31 cellular contexts compared by ENCODE assay signal in genomic region chrX:95974885-95975284, GRCh38.
"Had no signal": no experiment of that assay in that cellular context is flagged by ENCODE, and none has a peak within 500 bp of the region (broad histone marks: within the 10 kb centered on the region; RNA-seq: fewer than 3 reads in every experiment).

No MANE protein-coding gene starts in this region.

- H3K4me3 ChIP-seq: ascending aorta, breast epithelium, coronary artery, dorsolateral prefrontal cortex, gastrocnemius medialis, heart left ventricle had no signal

- H3K4me1 ChIP-seq: ascending aorta, breast epithelium, gastrocnemius medialis, heart left ventricle had no signal

- H3K4me3 Mint-ChIP-seq: activated CD4-positive, alpha-beta memory T cell treated with anti-CD3 and anti-CD28 coated beads, Interleukin-2, amount 10 ng/mL, durations not matched to agents 7 days and 5 days; activated CD4-positive, alpha-beta T cell treated with anti-CD3 and anti-CD28 coated beads, Interleukin-2, amount 10 ng/mL, durations not matched to agents 7 days and 5 days; activated naive CD4-positive, alpha-beta T cell treated with anti-CD3 and anti-CD28 coated beads, Interleukin-2, amount 10 ng/mL, durations not matched to agents 7 days and 5 days; activated naive CD8-positive, alpha-beta T cell treated with anti-CD3 and anti-CD28 coated beads, Interleukin-2, amount 10 ng/mL, durations not matched to agents 7 days and 5 days; activated T-cell treated with anti-CD3 and anti-CD28 coated beads, Interleukin-2, amount 50 U/mL, for 24 hours; activated T-cell treated with anti-CD3 and anti-CD28 coated beads, Interleukin-2, amount 50 U/mL, for 72 hours; brain; central memory CD8-positive, alpha-beta T cell; dendritic cell treated with granulocyte-macrophage colony-stimulating factor and Interleukin-4, amounts not matched to agents 40 ng/mL and 50 ng/mL, for 4 days; endodermal cell; WTC11 had no signal

- DNase-seq: activated CD4-positive, alpha-beta memory T cell treated with anti-CD3 and anti-CD28 coated beads, Interleukin-2, amount 10 ng/mL, durations not matched to agents 7 days and 5 days; activated CD4-positive, alpha-beta T cell treated with anti-CD3 and anti-CD28 coated beads for 1 hour; activated CD4-positive, alpha-beta T cell treated with anti-CD3 and anti-CD28 coated beads for 4 hours; activated CD4-positive, alpha-beta T cell treated with anti-CD3 and anti-CD28 coated beads, Interleukin-2, amount 10 ng/mL, durations not matched to agents 7 days and 5 days; activated CD4-positive, alpha-beta T cell treated with anti-CD3 and anti-CD28 coated beads, Interleukin-2, amount 50 U/mL, for 4 hours; activated CD8-positive, alpha-beta memory T cell treated with anti-CD3 and anti-CD28 coated beads, Interleukin-2, amount 50 U/mL, for 48 hours; activated gamma-delta T cell; activated naive CD4-positive, alpha-beta T cell; activated naive CD4-positive, alpha-beta T cell treated with anti-CD3 and anti-CD28 coated beads, Interleukin-2, amount 10 ng/mL, durations not matched to agents 7 days and 5 days; activated naive CD8-positive, alpha-beta T cell treated with anti-CD3 and anti-CD28 coated beads, Interleukin-2, amount 10 ng/mL, durations not matched to agents 7 days and 5 days; activated T-cell treated with anti-CD3 and anti-CD28 coated beads for 4 hours; activated T-cell treated with anti-CD3 and anti-CD28 coated beads, Interleukin-2, amount 50 U/mL, for 24 hours; activated T-cell treated with anti-CD3 and anti-CD28 coated beads, Interleukin-2, amount 50 U/mL, for 72 hours; dorsolateral prefrontal cortex; effector memory CD4-positive, alpha-beta T cell; endodermal cell; foreskin fibroblast; gastrocnemius medialis; glutamatergic neuron; heart left ventricle; T-helper 2 cell had no signal

- ATAC-seq: activated naive CD4-positive, alpha-beta T cell treated with anti-CD3 and anti-CD28 coated beads, Interleukin-2, amount 50 U/mL, for 72 hours; activated T-cell treated with anti-CD3 and anti-CD28 coated beads, Interleukin-2, amount 50 U/mL, for 72 hours; gastrocnemius medialis; heart left ventricle; WTC11 had no signal

- H3K36me3 ChIP-seq: ascending aorta, breast epithelium, gastrocnemius medialis, heart left ventricle had no signal

- H3K27me3 ChIP-seq: ascending aorta had no signal

- H3K27ac ChIP-seq: ascending aorta, breast epithelium, coronary artery, dorsolateral prefrontal cortex, epithelial cell of prostate, gastrocnemius medialis, heart left ventricle, VCaP had no signal

- H3K36me3 Mint-ChIP-seq: activated naive CD4-positive, alpha-beta T cell treated with anti-CD3 and anti-CD28 coated beads, Interleukin-2, amount 10 ng/mL, durations not matched to agents 7 days and 5 days; activated naive CD4-positive, alpha-beta T cell treated with anti-CD3 and anti-CD28 coated beads, Interleukin-2, amount 50 U/mL, for 72 hours; activated naive CD8-positive, alpha-beta T cell treated with anti-CD3 and anti-CD28 coated beads, Interleukin-2, amount 10 ng/mL, durations not matched to agents 7 days and 5 days; brain; WTC11 had no signal

- H3K9me3 ChIP-seq: breast epithelium, gastrocnemius medialis had no signal

- H3K4me1 Mint-ChIP-seq: activated CD4-positive, alpha-beta memory T cell treated with anti-CD3 and anti-CD28 coated beads, Interleukin-2, amount 10 ng/mL, durations not matched to agents 7 days and 5 days; activated CD4-positive, alpha-beta T cell treated with anti-CD3 and anti-CD28 coated beads, Interleukin-2, amount 10 ng/mL, durations not matched to agents 7 days and 5 days; activated naive CD4-positive, alpha-beta T cell treated with anti-CD3 and anti-CD28 coated beads, Interleukin-2, amount 10 ng/mL, durations not matched to agents 7 days and 5 days; activated naive CD8-positive, alpha-beta T cell treated with anti-CD3 and anti-CD28 coated beads, Interleukin-2, amount 10 ng/mL, durations not matched to agents 7 days and 5 days; brain; central memory CD8-positive, alpha-beta T cell; endodermal cell; WTC11 had no signal

- H3K9me3 Mint-ChIP-seq: activated CD4-positive, alpha-beta memory T cell treated with anti-CD3 and anti-CD28 coated beads, Interleukin-2, amount 10 ng/mL, durations not matched to agents 7 days and 5 days; activated CD4-positive, alpha-beta T cell treated with anti-CD3 and anti-CD28 coated beads, Interleukin-2, amount 10 ng/mL, durations not matched to agents 7 days and 5 days; activated naive CD8-positive, alpha-beta T cell treated with anti-CD3 and anti-CD28 coated beads, Interleukin-2, amount 10 ng/mL, durations not matched to agents 7 days and 5 days; activated T-cell treated with anti-CD3 and anti-CD28 coated beads, Interleukin-2, amount 50 U/mL, for 24 hours; endodermal cell had no signal

- H3K27ac Mint-ChIP-seq: activated CD4-positive, alpha-beta memory T cell treated with anti-CD3 and anti-CD28 coated beads, Interleukin-2, amount 10 ng/mL, durations not matched to agents 7 days and 5 days; activated CD4-positive, alpha-beta T cell treated with anti-CD3 and anti-CD28 coated beads, Interleukin-2, amount 10 ng/mL, durations not matched to agents 7 days and 5 days; activated naive CD4-positive, alpha-beta T cell treated with anti-CD3 and anti-CD28 coated beads, Interleukin-2, amount 10 ng/mL, durations not matched to agents 7 days and 5 days; activated naive CD4-positive, alpha-beta T cell treated with anti-CD3 and anti-CD28 coated beads, Interleukin-2, amount 50 U/mL, for 72 hours; activated naive CD8-positive, alpha-beta T cell treated with anti-CD3 and anti-CD28 coated beads, Interleukin-2, amount 10 ng/mL, durations not matched to agents 7 days and 5 days; activated T-cell treated with anti-CD3 and anti-CD28 coated beads, Interleukin-2, amount 50 U/mL, for 24 hours; activated T-cell treated with anti-CD3 and anti-CD28 coated beads, Interleukin-2, amount 50 U/mL, for 72 hours; brain; dendritic cell treated with granulocyte-macrophage colony-stimulating factor and Interleukin-4, amounts not matched to agents 40 ng/mL and 50 ng/mL, for 4 days; endodermal cell; WTC11 had no signal

- H3K27me3 Mint-ChIP-seq: activated CD4-positive, alpha-beta memory T cell treated with anti-CD3 and anti-CD28 coated beads, Interleukin-2, amount 10 ng/mL, durations not matched to agents 7 days and 5 days; activated CD4-positive, alpha-beta T cell treated with anti-CD3 and anti-CD28 coated beads, Interleukin-2, amount 10 ng/mL, durations not matched to agents 7 days and 5 days; activated naive CD4-positive, alpha-beta T cell treated with anti-CD3 and anti-CD28 coated beads, Interleukin-2, amount 10 ng/mL, durations not matched to agents 7 days and 5 days; activated naive CD8-positive, alpha-beta T cell treated with anti-CD3 and anti-CD28 coated beads, Interleukin-2, amount 10 ng/mL, durations not matched to agents 7 days and 5 days; brain; central memory CD8-positive, alpha-beta T cell; dendritic cell treated with granulocyte-macrophage colony-stimulating factor and Interleukin-4, amounts not matched to agents 40 ng/mL and 50 ng/mL, for 4 days had no signal
